In the genomic region with DNA sequence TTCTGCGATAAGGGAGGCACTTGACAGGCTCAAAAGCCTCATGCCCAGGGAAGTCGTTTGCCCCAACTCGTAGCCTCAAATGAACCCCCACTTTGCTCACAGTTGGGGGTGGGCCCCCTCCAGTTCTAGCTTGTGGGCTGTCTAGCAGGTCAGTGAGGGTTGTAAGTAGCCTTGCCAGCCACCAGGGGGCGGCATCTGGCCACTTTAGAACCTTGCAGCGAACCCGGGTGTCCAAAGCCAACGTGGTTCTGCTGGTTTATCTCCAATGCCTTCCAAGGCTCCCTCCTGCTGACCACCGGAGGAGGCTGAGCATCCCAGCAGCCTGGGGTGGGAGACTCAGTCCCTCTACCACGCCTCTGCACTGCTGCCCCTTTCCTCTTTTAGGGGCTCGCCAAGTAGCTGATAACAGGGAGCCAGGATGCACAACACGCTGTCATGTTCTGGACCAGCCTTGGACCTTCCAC, we compare ENCODE assay signal across 8 cellular contexts. TPM values are rescaled to one million over a fixed set of nuclear protein-coding genes. Genes with fewer than 3 reads are reported as not detected.
DNase-seq lines count a peak whose midpoint lies in the region; ATAC-seq, FAIRE-seq and TF ChIP-seq lines count a peak whose summit lies in the region.

No MANE protein-coding gene starts in this region.

- H3K27me3 ChIP-seq in SK-N-SH (ENCODE audit: insufficient read depth) (no peaks in the 10 kb centered on the region; the same call in 1 of the 2 replicates), prostate gland (replicated peaks; ENCODE audit: insufficient read depth) (no peaks in the 10 kb centered on the region)

- no peaks in the 10 kb centered on the region for H3K36me3 ChIP-seq in SK-N-SH (replicated peaks in 1 of 2; ENCODE audit: control insufficient read depth in 1 of 2, insufficient read depth in 2 of 2, low read length in 1 of 2)
- no peaks in the 10 kb centered on the region for H3K36me3 ChIP-seq in prostate gland

- no peaks in the 10 kb centered on the region for H3K79me2 ChIP-seq in SK-N-SH (ENCODE audit: insufficient read depth)

- CTCF ChIA-PET in SK-N-SH (lab: Yijun Ruan, JAX), result interaction anchor here (0.5 to 5.0 kb wide), 39 partner anchors 10 to 414 kb away, joined by 3 to 60 read pairs (median 4); a partner anchor contains a TSS
- CTCF ChIA-PET in activated naive CD4-positive, alpha-beta T cell treated with anti-CD3 and anti-CD28 coated beads, Interleukin-2, amount 10 ng/mL, durations not matched to agents 7 days and 5 days (lab: Charles Lee), result interaction anchor here (0.6 to 6.8 kb wide), 26 partner anchors 9 to 450 kb away, joined by 3 to 68 read pairs (median 4); a partner anchor contains a TSS

- H3K27ac ChIP-seq in SK-N-SH (ENCODE audit: low read depth in 2 of 2, low read length in 1 of 2), result no peak overlapping the region
- H3K27ac ChIP-seq in prostate gland, result no peak overlapping the region

- 23% methylated on average over 6 of the region's 11 CpGs for WGBS in SK-N-SH (ENCODE audit: low lambda C conversion rate)
- WGBS in prostate gland, result 25% methylated on average over 7 of the region's 11 CpGs

- H2AFZ ChIP-seq in SK-N-SH (ENCODE audit: low read depth), result no peak overlapping the region

- peak overlapping the region in 1 of 7 donors; percentile 66 for H3K27ac Mint-ChIP-seq in CD14-positive monocyte
- H3K27ac Mint-ChIP-seq in activated naive CD4-positive, alpha-beta T cell treated with anti-CD3 and anti-CD28 coated beads, Interleukin-2, amount 10 ng/mL, durations not matched to agents 7 days and 5 days, result no peak overlapping the region

- no peak for FAIRE-seq in urothelium cell line (lab: Jason Lieb, UNC)

- H3K4me1 Mint-ChIP-seq in CD14-positive monocyte, result peaks cover 15% of the 10 kb centered on the region
- H3K4me1 Mint-ChIP-seq in activated naive CD4-positive, alpha-beta T cell treated with anti-CD3 and anti-CD28 coated beads, Interleukin-2, amount 10 ng/mL, durations not matched to agents 7 days and 5 days, result peaks cover 4% of the 10 kb centered on the region

- H3K9me2 ChIP-seq in SK-N-SH, result no peaks in the 10 kb centered on the region

- H3K4me3 Mint-ChIP-seq in CD14-positive monocyte, result peak overlapping the region in 1 of 2 donors; percentile 46
- H3K4me3 Mint-ChIP-seq in activated naive CD4-positive, alpha-beta T cell treated with anti-CD3 and anti-CD28 coated beads, Interleukin-2, amount 10 ng/mL, durations not matched to agents 7 days and 5 days, result no peak overlapping the region

- H3F3A ChIP-seq in SK-N-SH (replicated peaks; ENCODE audit: insufficient read depth), result no peaks in the 10 kb centered on the region

- H3K4me3 ChIP-seq in SK-N-SH (ENCODE audit: low read depth in 2 of 2, low read length in 1 of 2) (no peak overlapping the region), prostate gland (no peak overlapping the region)

- POLR2A ChIA-PET in SK-N-SH (lab: Yijun Ruan, JAX), result no interaction called here

- TF ChIP-seq POLR2A in prostate gland (IDR thresholded peaks at IDR 0.05), result no peak

- DNase-seq in CD14-positive monocyte (ENCODE audit: low spot score) (peak; percentile 73), KG1 (lab: John Stamatoyannopoulos, UW) (peak; percentile 48), SK-N-SH (peak; percentile 86), Right ventricle myocardium superior (peak; percentile 76), prostate gland (ENCODE audit: low spot score) (peak; percentile 59), urothelium cell line (ENCODE audit: low spot score) (peak; percentile 88)
- DNase-seq in activated naive CD4-positive, alpha-beta T cell treated with anti-CD3 and anti-CD28 coated beads, Interleukin-2, amount 10 ng/mL, durations not matched to agents 7 days and 5 days, result peak; percentile 84

- H3K9ac ChIP-seq in SK-N-SH, result no peak overlapping the region

- H3K27me3 Mint-ChIP-seq in CD14-positive monocyte (ENCODE audit: low read depth in 3 of 3), result peaks cover 2 to 12% (median 2%) of the 10 kb centered on the region in 3 donors
- peaks cover 33% of the 10 kb centered on the region for H3K27me3 Mint-ChIP-seq in activated naive CD4-positive, alpha-beta T cell treated with anti-CD3 and anti-CD28 coated beads, Interleukin-2, amount 10 ng/mL, durations not matched to agents 7 days and 5 days

- no peak overlapping the region for H3K4me2 ChIP-seq in SK-N-SH

- intact Hi-C loops in CD14-positive monocyte (cut with micrococcal nuclease), result loop anchor here in 1 of 2 donors (10.0 kb wide), 1 partner anchor 97 kb away; a partner anchor contains a TSS
- intact Hi-C loops in Right ventricle myocardium superior (cut with DNase I), result loop anchor here (10.0 kb wide), 1 partner anchor 97 kb away; a partner anchor contains a TSS
- intact Hi-C loops in prostate gland (cut with DNase I), result loop anchor here (5.0 kb wide), 1 partner anchor 94 kb away; no protein-coding TSS in a partner anchor

- H3K4me1 ChIP-seq in SK-N-SH (ENCODE audit: control insufficient read depth in 1 of 2, insufficient read depth in 2 of 2, low read depth in 1 of 2, low read length in 1 of 2) (peaks cover 0 to 2% of the 10 kb centered on the region in 2 experiments; a peak in 1 of 4 replicates), prostate gland (replicated peaks) (no peaks in the 10 kb centered on the region)

- H3K9me3 ChIP-seq in SK-N-SH, result no peaks in the 10 kb centered on the region
- no peaks in the 10 kb centered on the region for H3K9me3 ChIP-seq in prostate gland

- peak; percentile 95 for TF ChIP-seq CTCF in CD14-positive monocyte (IDR thresholded peaks at IDR 0.05)
- TF ChIP-seq CTCF in SK-N-SH (IDR thresholded peaks at IDR 0.05), result peak; percentile 84
- TF ChIP-seq CTCF in prostate gland (IDR thresholded peaks at IDR 0.05), result peak; percentile 70 to 80 (median 78)

- peaks cover 0 to 2% (median 0%) of the 10 kb centered on the region in 7 donors for H3K9me3 Mint-ChIP-seq in CD14-positive monocyte
- no peaks in the 10 kb centered on the region for H3K9me3 Mint-ChIP-seq in activated naive CD4-positive, alpha-beta T cell treated with anti-CD3 and anti-CD28 coated beads, Interleukin-2, amount 10 ng/mL, durations not matched to agents 7 days and 5 days

- H3K36me3 Mint-ChIP-seq in CD14-positive monocyte, result no peaks in the 10 kb centered on the region
- H3K36me3 Mint-ChIP-seq in activated naive CD4-positive, alpha-beta T cell treated with anti-CD3 and anti-CD28 coated beads, Interleukin-2, amount 10 ng/mL, durations not matched to agents 7 days and 5 days, result no peaks in the 10 kb centered on the region

- H4K20me1 ChIP-seq in SK-N-SH (ENCODE audit: insufficient read depth), result no peaks in the 10 kb centered on the region

- TF ChIP-seq RAD21 in SK-N-SH (IDR thresholded peaks at IDR 0.05; ENCODE audit: low read length), result peak; percentile 82

- no peak for TF ChIP-seq EP300 in SK-N-SH (IDR thresholded peaks at IDR 0.05; ENCODE audit: borderline replicate concordance in 1 of 2, low read depth in 1 of 2, low read length in 1 of 2)

- ATAC-seq in GM19438 (IDR thresholded peaks at IDR 0.05; ENCODE audit: low read depth, unreplicated experiment) (peak; percentile 74), Right ventricle myocardium superior (ENCODE audit: poor library complexity) (peak; percentile 85)

TF ChIP-seq in SK-N-SH, 30 proteins besides CTCF, POLR2A, EP300 and RAD21:
- TF ChIP-seq TCF12 (IDR thresholded peaks at IDR 0.05) (no peak), MXI1 (IDR thresholded peaks at IDR 0.05; ENCODE audit: low read depth, low read length) (peak; percentile 42; the same call in 1 of the 2 replicates), SMC3 (IDR thresholded peaks at IDR 0.05; ENCODE audit: low read depth, low read length) (peak; percentile 66), NFIC (IDR thresholded peaks at IDR 0.05; ENCODE audit: borderline replicate concordance) (no peak)
- TF ChIP-seq, protein P1, sequence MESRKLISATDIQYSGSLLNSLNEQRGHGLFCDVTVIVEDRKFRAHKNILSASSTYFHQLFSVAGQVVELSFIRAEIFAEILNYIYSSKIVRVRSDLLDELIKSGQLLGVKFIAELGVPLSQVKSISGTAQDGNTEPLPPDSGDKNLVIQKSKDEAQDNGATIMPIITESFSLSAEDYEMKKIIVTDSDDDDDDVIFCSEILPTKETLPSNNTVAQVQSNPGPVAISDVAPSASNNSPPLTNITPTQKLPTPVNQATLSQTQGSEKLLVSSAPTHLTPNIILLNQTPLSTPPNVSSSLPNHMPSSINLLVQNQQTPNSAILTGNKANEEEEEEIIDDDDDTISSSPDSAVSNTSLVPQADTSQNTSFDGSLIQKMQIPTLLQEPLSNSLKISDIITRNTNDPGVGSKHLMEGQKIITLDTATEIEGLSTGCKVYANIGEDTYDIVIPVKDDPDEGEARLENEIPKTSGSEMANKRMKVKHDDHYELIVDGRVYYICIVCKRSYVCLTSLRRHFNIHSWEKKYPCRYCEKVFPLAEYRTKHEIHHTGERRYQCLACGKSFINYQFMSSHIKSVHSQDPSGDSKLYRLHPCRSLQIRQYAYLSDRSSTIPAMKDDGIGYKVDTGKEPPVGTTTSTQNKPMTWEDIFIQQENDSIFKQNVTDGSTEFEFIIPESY (IDR thresholded peaks at IDR 0.05; ENCODE audit: borderline replicate concordance, low read depth), result no peak

RNA-seq across cellular contexts. Expression of a gene that starts 9.2 kb away (rescaled TPM):
- polyA plus RNA-seq in CD14-positive monocyte (10 to 100 TPM in 1 of 2 donors, 1 to 10 TPM in 1; 6.7 to 10.1 TPM), SK-N-SH (2012; rRNA removed) (4.7 and 6.2 TPM in 2 replicates)
- polyA plus RNA-seq in SK-N-SH (2012; cell fraction: cytosol; rRNA removed), result 5.0 and 5.3 TPM in 2 replicates
- 9.7 and 10.1 TPM in 2 replicates for polyA plus RNA-seq in SK-N-SH (2012; cell fraction: nucleus; rRNA removed)
- total RNA-seq in Right ventricle myocardium superior (17.1 TPM), prostate gland (10 to 100 TPM; 17.9 to 39.4 TPM)

RNA-seq across cellular contexts. Expression of a gene that starts 43.0 kb away (rescaled TPM):
- polyA plus RNA-seq in CD14-positive monocyte (10 to 100 TPM; 23.7 to 24.6 TPM), SK-N-SH (2012; rRNA removed) (41.5 and 46.4 TPM in 2 replicates)
- 26.7 and 27.9 TPM in 2 replicates for polyA plus RNA-seq in SK-N-SH (2012; cell fraction: cytosol; rRNA removed)
- 157 and 221 TPM in 2 replicates for polyA plus RNA-seq in SK-N-SH (2012; cell fraction: nucleus; rRNA removed)
- total RNA-seq in Right ventricle myocardium superior (152 TPM), prostate gland (10 to 100 TPM; 16.6 to 49.1 TPM)
